Comparison of ENCODE assay signal across 8 cellular contexts in genomic region chr17:3004150-3004801, GRCh38. TPM values are rescaled to one million over a fixed set of nuclear protein-coding genes. Genes with fewer than 3 reads are reported as not detected.
DNase-seq lines count a peak whose midpoint lies in the region; ATAC-seq, FAIRE-seq and TF ChIP-seq lines count a peak whose summit lies in the region.

No MANE protein-coding gene starts in this region.

- WGBS in K562 (ENCODE audit: insufficient coverage, low coverage, missing lambda C conversion rate), result 10% methylated on average over 18 of the region's 36 CpGs
- 5 to 11% (median 6%) methylated on average over 32 to 36 of the region's 36 CpGs for WGBS in small intestine, 3 donors

- TF ChIP-seq CTCF in SU-DHL-6 (IDR thresholded peaks at IDR 0.05; ENCODE audit: insufficient read depth, low read length, poor library complexity, severe bottlenecking), result no peak
- TF ChIP-seq CTCF in K562 (IDR thresholded peaks at IDR 0.05 in 2 of 3, conservative IDR thresholded peaks at IDR 0.05 in 1 of 3; ENCODE audit: insufficient read depth in 2 of 3, low read depth in 1 of 3, low read length in 3 of 3), result no peak

- no peak overlapping the region for H2AFZ ChIP-seq in SU-DHL-6 (ENCODE audit: low read depth, low read length, severe bottlenecking)
- no peak overlapping the region for H2AFZ ChIP-seq in K562 (ENCODE audit: low read depth, low read length)

- TF ChIP-seq RAD21 in K562 (CRISPR knock-in tag; conservative IDR thresholded peaks at IDR 0.05 in 1 of 2, IDR thresholded peaks at IDR 0.05 in 1 of 2), result no peak

- H3K27me3 ChIP-seq in SU-DHL-6 (ENCODE audit: low read length), result no peaks in the 10 kb centered on the region
- peaks cover 2 to 38% of the 10 kb centered on the region in 2 experiments; a peak in 3 of 5 replicates for H3K27me3 ChIP-seq in K562 (ENCODE audit: control insufficient read depth in 2 of 2, insufficient read depth in 2 of 2, low read length in 2 of 2)
- no peaks in the 10 kb centered on the region for H3K27me3 ChIP-seq in small intestine (ENCODE audit: control insufficient read depth in 2 of 2, insufficient read depth in 2 of 2, low read length in 2 of 2)

- TF ChIP-seq EP300 in K562 (IDR thresholded peaks at IDR 0.05; ENCODE audit: low read length), result no peak

- peaks cover 3% of the 10 kb centered on the region for H3K9me1 ChIP-seq in K562 (ENCODE audit: control insufficient read depth, insufficient read depth, low read length)

- H3K27ac ChIP-seq in SU-DHL-6 (ENCODE audit: low read depth, low read length) (peak overlapping the region; percentile 99), K562 (ENCODE audit: extremely low read depth, low read depth, low read length) (no peak overlapping the region), small intestine (ENCODE audit: low read depth in 1 of 2, low read length in 1 of 2) (peak overlapping the region; percentile 27 to 80)

- H3K9ac ChIP-seq in SU-DHL-6 (ENCODE audit: low read length) (peak overlapping the region; percentile 64), K562 (ENCODE audit: insufficient read depth in 1 of 2, low read depth in 2 of 2, low read length in 2 of 2) (no peak overlapping the region)

- H3K4me1 ChIP-seq in K562 (replicated peaks in 1 of 2; ENCODE audit: control insufficient read depth in 2 of 2, insufficient read depth in 2 of 2, low read length in 2 of 2) (peaks cover 0 to 6% of the 10 kb centered on the region in 2 experiments; a peak in 1 of 5 replicates), small intestine (ENCODE audit: control insufficient read depth in 2 of 2, insufficient read depth in 1 of 2, low read depth in 1 of 2, low read length in 1 of 2) (peaks cover 2 to 4% of the 10 kb centered on the region in 2 donors)

- BruUV-seq in K562 (replicated peaks; lab: Mats Ljungman, UMichigan), result no TSS peak

- H3K79me2 ChIP-seq in SU-DHL-6 (ENCODE audit: insufficient read depth, low read length), result no peaks in the 10 kb centered on the region
- no peaks in the 10 kb centered on the region for H3K79me2 ChIP-seq in K562 (ENCODE audit: control insufficient read depth, insufficient read depth, low read length)

- POLR2A ChIA-PET in K562 (lab: Yijun Ruan, JAX), result no interaction called here

- H3F3A ChIP-seq in SU-DHL-6 (ENCODE audit: insufficient read depth), result peaks cover 38% of the 10 kb centered on the region

- intact Hi-C loops in K562 (cut with micrococcal nuclease), result no loop called here

- H4K20me1 ChIP-seq in SU-DHL-6 (ENCODE audit: low read depth, low read length), result no peaks in the 10 kb centered on the region
- no peaks in the 10 kb centered on the region for H4K20me1 ChIP-seq in K562 (replicated peaks; ENCODE audit: control insufficient read depth, insufficient read depth, low read length)

- TF ChIP-seq POLR2A in K562 (conservative IDR thresholded peaks at IDR 0.05), result no peak

- H3K4me3 ChIP-seq in SU-DHL-6 (ENCODE audit: insufficient read depth, low read length, poor library complexity, severe bottlenecking), result peak overlapping the region; percentile 42
- H3K4me3 ChIP-seq in K562, result no peak overlapping the region
- H3K4me3 ChIP-seq in small intestine (ENCODE audit: low read depth in 1 of 2, low read length in 2 of 2), result no peak overlapping the region

- CTCF ChIA-PET in K562 (lab: Yijun Ruan, JAX; ENCODE audit: low intra/inter-chr PET ratio), result no interaction called here

- ATAC-seq in K562 (no peak), HG02870 (IDR thresholded peaks at IDR 0.05; ENCODE audit: unreplicated experiment) (no peak), HG03442 (IDR thresholded peaks at IDR 0.05; ENCODE audit: unreplicated experiment) (no peak)

- no peaks in the 10 kb centered on the region for H3K9me3 ChIP-seq in SU-DHL-6 (ENCODE audit: insufficient read depth, low read length)
- no peaks in the 10 kb centered on the region for H3K9me3 ChIP-seq in K562 (replicated peaks; ENCODE audit: control insufficient read depth, insufficient read depth, low read depth, low read length)
- no peaks in the 10 kb centered on the region for H3K9me3 ChIP-seq in small intestine (ENCODE audit: control insufficient read depth, low read depth)

- no peaks in the 10 kb centered on the region for H3K36me3 ChIP-seq in SU-DHL-6 (ENCODE audit: low read length)
- H3K36me3 ChIP-seq in K562 (ENCODE audit: control insufficient read depth, insufficient read depth, low read length), result no peaks in the 10 kb centered on the region
- H3K36me3 ChIP-seq in small intestine (ENCODE audit: control insufficient read depth in 2 of 2, insufficient read depth in 2 of 2, low read length in 2 of 2), result no peaks in the 10 kb centered on the region

- peak; percentile 85 for DNase-seq in GM04504 (ENCODE audit: low read depth)
- DNase-seq in NCI-H1048 (lab: John Stamatoyannopoulos, UW), result peak; percentile 89
- no peak for DNase-seq in K562 (ENCODE audit: extremely low read depth in 1 of 4, low spot score in 3 of 4)
- DNase-seq in hypothalamus (lab: John Stamatoyannopoulos, UW), result peak; percentile 80 to 100 (median 99)
- DNase-seq in small intestine, result peak; percentile 97

- FAIRE-seq in K562 (lab: Jason Lieb, UNC) (no peak), small intestine (lab: Jason Lieb, UNC) (no peak)

- in situ Hi-C loops in K562 (cut with MboI), result loop anchor here (25.0 kb wide), 1 partner anchor 167 kb away; no protein-coding TSS in a partner anchor

- no peaks in the 10 kb centered on the region for H3K9me2 ChIP-seq in SU-DHL-6 (replicated peaks; ENCODE audit: insufficient read depth, low read length)

- H3K4me2 ChIP-seq in SU-DHL-6 (ENCODE audit: low read depth, low read length, poor library complexity, severe bottlenecking) (peak overlapping the region; percentile 75), K562 (ENCODE audit: insufficient read depth, low read length) (no peak overlapping the region)

TF ChIP-seq in K562, 482 proteins besides CTCF, POLR2A, EP300 and RAD21 (continues in another document):
- TF ChIP-seq, protein P1, sequence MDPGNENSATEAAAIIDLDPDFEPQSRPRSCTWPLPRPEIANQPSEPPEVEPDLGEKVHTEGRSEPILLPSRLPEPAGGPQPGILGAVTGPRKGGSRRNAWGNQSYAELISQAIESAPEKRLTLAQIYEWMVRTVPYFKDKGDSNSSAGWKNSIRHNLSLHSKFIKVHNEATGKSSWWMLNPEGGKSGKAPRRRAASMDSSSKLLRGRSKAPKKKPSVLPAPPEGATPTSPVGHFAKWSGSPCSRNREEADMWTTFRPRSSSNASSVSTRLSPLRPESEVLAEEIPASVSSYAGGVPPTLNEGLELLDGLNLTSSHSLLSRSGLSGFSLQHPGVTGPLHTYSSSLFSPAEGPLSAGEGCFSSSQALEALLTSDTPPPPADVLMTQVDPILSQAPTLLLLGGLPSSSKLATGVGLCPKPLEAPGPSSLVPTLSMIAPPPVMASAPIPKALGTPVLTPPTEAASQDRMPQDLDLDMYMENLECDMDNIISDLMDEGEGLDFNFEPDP (CRISPR knock-in tag; IDR thresholded peaks at IDR 0.05), result no peak
- TF ChIP-seq ZNF217 (CRISPR knock-in tag; IDR thresholded peaks at IDR 0.05) (no peak), SMARCE1 (IDR thresholded peaks at IDR 0.05) (no peak), NFIC (IDR thresholded peaks at IDR 0.05) (peak; percentile 72), ZMIZ1 (IDR thresholded peaks at IDR 0.05; ENCODE audit: low read depth in 2 of 2, low read length in 2 of 2) (no peak)

RNA-seq across cellular contexts. Expression of gene OR1D5, which starts 59.1 kb away (rescaled TPM):
- not detected in 2 replicates for total RNA-seq in K562 (2011; cell fraction: chromatin; rRNA removed; ENCODE audit: low replicate concordance)
- not detected in 2 replicates for total RNA-seq in K562 (2011; cell fraction: nucleolus; rRNA removed)
- not detected in 2 replicates for total RNA-seq in K562 (2011; cell fraction: nucleoplasm; rRNA removed)
- total RNA-seq in K562 (2014; rRNA removed) (not detected in 2 replicates), K562 (2014; rRNA removed; fragmentation: Illumina TruSeq; extraction: Trizol) (not detected in 2 replicates), K562 (2015; rRNA removed; fragmentation: Illumina TruSeq; extraction: Trizol) (not detected in 2 replicates), K562 (2021) (not detected in 2 replicates)
- polyA plus RNA-seq in K562 (2011; rRNA removed) (not detected in 2 replicates), K562 (2014; fragmentation: Illumina TruSeq; extraction: Trizol) (not detected in 2 replicates), K562 (2014; fragmentation: Nextera tagmentation; extraction: Ambion mirVana) (not detected), K562 (2014; rRNA removed) (not detected in 2 replicates), small intestine (under 1 TPM in 1 of 3 donors, not detected in 2; 0.81 TPM)
- polyA plus RNA-seq in K562 (2011; cell fraction: cytosol; rRNA removed), result not detected in 2 replicates
- polyA plus RNA-seq in K562 (2011; cell fraction: nucleus; rRNA removed), result not detected in 2 replicates
- not detected in 2 replicates for polyA plus RNA-seq in K562 (2012)
- polyA minus RNA-seq in K562 (2011; rRNA and poly(A)+ RNA removed), result not detected in 2 replicates
- polyA minus RNA-seq in K562 (2011; cell fraction: cytosol; rRNA and poly(A)+ RNA removed), result not detected in 2 replicates
- polyA minus RNA-seq in K562 (2011; cell fraction: nucleus; rRNA and poly(A)+ RNA removed), result not detected in 2 replicates

Comparison
In these comparisons a context has a peak if more than half of its experiments do, and no peak if none do; other contexts are left out.
1. DNase-seq: peak in GM04504 (single experiment), NCI-H1048 (single experiment), hypothalamus (51 of 51) and small intestine (single experiment); none in K562 (0 of 4).